In the genomic region with DNA sequence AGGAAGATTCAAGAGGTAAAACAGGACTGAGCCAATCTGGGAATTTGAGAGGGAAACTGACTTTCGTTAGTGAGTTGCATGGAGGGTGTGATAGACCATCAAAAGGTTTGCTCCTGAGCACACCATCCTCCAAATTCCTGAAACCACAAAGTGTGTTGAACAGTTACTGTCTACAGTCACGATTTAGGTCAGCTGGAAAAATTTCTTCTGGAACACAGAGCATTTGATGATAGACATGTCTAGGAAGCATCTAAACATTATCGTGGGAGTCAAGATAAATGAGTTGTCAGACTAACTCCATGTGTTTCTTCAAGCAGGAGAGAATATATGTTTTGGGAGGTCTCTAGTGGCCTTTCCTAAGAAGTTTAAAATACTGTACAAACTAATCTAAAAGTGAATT, we compare ENCODE assay signal across 15 cellular contexts.
"Had no signal": no experiment of that assay in that cellular context is flagged by ENCODE, and none has a peak within 500 bp of the region (broad histone marks: within the 10 kb centered on the region; RNA-seq: fewer than 3 reads in every experiment).

No MANE protein-coding gene starts in this region.

- DNase-seq: activated CD4-positive, alpha-beta T cell treated with anti-CD3 and anti-CD28 coated beads, Interleukin-2, amount 10 ng/mL, durations not matched to agents 24 days and 14 days; activated CD8-positive, alpha-beta T cell treated with anti-CD3 and anti-CD28 coated beads for 36 hours; activated naive CD4-positive, alpha-beta T cell treated with anti-CD3 and anti-CD28 coated beads, Interleukin-2, amount 50 U/mL, for 16 hours; activated T-cell treated with anti-CD3 and anti-CD28 coated beads, Interleukin-2, amount 50 U/mL, for 24 hours; aorta; erythroblast; head of caudate nucleus; left lung; naive B cell; ovary; stomach had no signal

- H3K4me3 Mint-ChIP-seq: activated CD4-positive, alpha-beta T cell treated with anti-CD3 and anti-CD28 coated beads, Interleukin-2, amount 10 ng/mL, durations not matched to agents 24 days and 14 days; activated CD8-positive, alpha-beta T cell treated with anti-CD3 and anti-CD28 coated beads for 36 hours; activated T-cell treated with anti-CD3 and anti-CD28 coated beads, Interleukin-2, amount 50 U/mL, for 24 hours; naive B cell; neural crest cell had no signal

- H3K27ac Mint-ChIP-seq: activated CD4-positive, alpha-beta T cell treated with anti-CD3 and anti-CD28 coated beads, Interleukin-2, amount 10 ng/mL, durations not matched to agents 24 days and 14 days; activated CD8-positive, alpha-beta T cell treated with anti-CD3 and anti-CD28 coated beads for 36 hours; activated T-cell treated with anti-CD3 and anti-CD28 coated beads, Interleukin-2, amount 50 U/mL, for 24 hours; naive B cell had no signal

- H3K27me3 Mint-ChIP-seq: naive B cell had no signal

- ATAC-seq: activated CD8-positive, alpha-beta T cell treated with anti-CD3 and anti-CD28 coated beads for 36 hours; left lung had no signal

- H3K27ac ChIP-seq: coronary artery, left lung, ovary, stomach, vagina had no signal

- H3K36me3 ChIP-seq: gastrocnemius medialis, left lung, ovary, stomach, vagina had no signal

- H3K9me3 ChIP-seq: gastrocnemius medialis, left lung, ovary, stomach, vagina had no signal

- H3K4me1 Mint-ChIP-seq: activated CD4-positive, alpha-beta T cell treated with anti-CD3 and anti-CD28 coated beads, Interleukin-2, amount 10 ng/mL, durations not matched to agents 24 days and 14 days; neural crest cell had no signal

- H3K27me3 ChIP-seq: gastrocnemius medialis, left lung, ovary, stomach, vagina had no signal

- H3K36me3 Mint-ChIP-seq: naive B cell had no signal

- H3K4me3 ChIP-seq: coronary artery, gastrocnemius medialis, left lung, ovary, stomach, vagina had no signal

- H3K9me3 Mint-ChIP-seq: activated CD4-positive, alpha-beta T cell treated with anti-CD3 and anti-CD28 coated beads, Interleukin-2, amount 10 ng/mL, durations not matched to agents 24 days and 14 days; activated CD8-positive, alpha-beta T cell treated with anti-CD3 and anti-CD28 coated beads for 36 hours; activated T-cell treated with anti-CD3 and anti-CD28 coated beads, Interleukin-2, amount 50 U/mL, for 24 hours; naive B cell; neural crest cell had no signal
